In genomic region chr4:138492178-138492577, GRCh38 we compare ENCODE assay signal across 16 cellular contexts.
"Had no signal": no experiment of that assay in that cellular context is flagged by ENCODE, and none has a peak within 500 bp of the region (broad histone marks: within the 10 kb centered on the region; RNA-seq: fewer than 3 reads in every experiment).

No MANE protein-coding gene starts in this region.

- H3K9me3 ChIP-seq: esophagus squamous epithelium, gastroesophageal sphincter, sigmoid colon, stomach, thoracic aorta, transverse colon had no signal

- H3K4me3 ChIP-seq: esophagus squamous epithelium, gastroesophageal sphincter, sigmoid colon, skin epidermis, stomach, thoracic aorta, transverse colon had no signal

- H3K36me3 Mint-ChIP-seq: naive thymus-derived CD8-positive, alpha-beta T cell had no signal

- H3K36me3 ChIP-seq: esophagus squamous epithelium, gastroesophageal sphincter, sigmoid colon, stomach, thoracic aorta, transverse colon had no signal

- H3K4me3 Mint-ChIP-seq: naive thymus-derived CD8-positive, alpha-beta T cell had no signal

- H3K4me1 Mint-ChIP-seq: naive thymus-derived CD8-positive, alpha-beta T cell had no signal

- H3K4me1 ChIP-seq: esophagus squamous epithelium, stomach, transverse colon had no signal

- H3K27ac Mint-ChIP-seq: naive thymus-derived CD8-positive, alpha-beta T cell had no signal

- H3K27ac ChIP-seq: esophagus squamous epithelium, gastroesophageal sphincter, sigmoid colon, skin epidermis, stomach, thoracic aorta, transverse colon had no signal

- DNase-seq: dermis blood vessel endothelial cell; esophagus squamous epithelium; foreskin fibroblast; glutamatergic neuron; islet precursor cell; mammary epithelial cell; naive thymus-derived CD8-positive, alpha-beta T cell; posterior cingulate gyrus; sigmoid colon; stimulated activated naive CD4-positive, alpha-beta T cell; stomach; substantia nigra; transverse colon had no signal

- H3K27me3 ChIP-seq: esophagus squamous epithelium, gastroesophageal sphincter, sigmoid colon, stomach, transverse colon had no signal
